2 cellular contexts compared by ENCODE assay signal in genomic region chr1:17494114-17494729, GRCh38.
A peak's percentile ranks its signal among the peaks of the same experiment; 100 is the strongest.
TF ChIP-seq lines count a peak whose summit lies in the region.

No MANE protein-coding gene starts in this region.

TF ChIP-seq in GM23338, 12 proteins besides CTCF, POLR2A, EP300 and RAD21:
- TF ChIP-seq CREB1 (CRISPR knock-in tag; IDR thresholded peaks at IDR 0.05; ENCODE audit: low read depth) (peak; percentile 49), EZH2 (IDR thresholded peaks at IDR 0.05; ENCODE audit: low read depth, unreplicated experiment) (no peak), ZNF331 (CRISPR knock-in tag; IDR thresholded peaks at IDR 0.05; ENCODE audit: low read depth) (no peak), POLR2AphosphoS5 (IDR thresholded peaks at IDR 0.05; ENCODE audit: low read depth) (no peak)
- TF ChIP-seq, protein P1, sequence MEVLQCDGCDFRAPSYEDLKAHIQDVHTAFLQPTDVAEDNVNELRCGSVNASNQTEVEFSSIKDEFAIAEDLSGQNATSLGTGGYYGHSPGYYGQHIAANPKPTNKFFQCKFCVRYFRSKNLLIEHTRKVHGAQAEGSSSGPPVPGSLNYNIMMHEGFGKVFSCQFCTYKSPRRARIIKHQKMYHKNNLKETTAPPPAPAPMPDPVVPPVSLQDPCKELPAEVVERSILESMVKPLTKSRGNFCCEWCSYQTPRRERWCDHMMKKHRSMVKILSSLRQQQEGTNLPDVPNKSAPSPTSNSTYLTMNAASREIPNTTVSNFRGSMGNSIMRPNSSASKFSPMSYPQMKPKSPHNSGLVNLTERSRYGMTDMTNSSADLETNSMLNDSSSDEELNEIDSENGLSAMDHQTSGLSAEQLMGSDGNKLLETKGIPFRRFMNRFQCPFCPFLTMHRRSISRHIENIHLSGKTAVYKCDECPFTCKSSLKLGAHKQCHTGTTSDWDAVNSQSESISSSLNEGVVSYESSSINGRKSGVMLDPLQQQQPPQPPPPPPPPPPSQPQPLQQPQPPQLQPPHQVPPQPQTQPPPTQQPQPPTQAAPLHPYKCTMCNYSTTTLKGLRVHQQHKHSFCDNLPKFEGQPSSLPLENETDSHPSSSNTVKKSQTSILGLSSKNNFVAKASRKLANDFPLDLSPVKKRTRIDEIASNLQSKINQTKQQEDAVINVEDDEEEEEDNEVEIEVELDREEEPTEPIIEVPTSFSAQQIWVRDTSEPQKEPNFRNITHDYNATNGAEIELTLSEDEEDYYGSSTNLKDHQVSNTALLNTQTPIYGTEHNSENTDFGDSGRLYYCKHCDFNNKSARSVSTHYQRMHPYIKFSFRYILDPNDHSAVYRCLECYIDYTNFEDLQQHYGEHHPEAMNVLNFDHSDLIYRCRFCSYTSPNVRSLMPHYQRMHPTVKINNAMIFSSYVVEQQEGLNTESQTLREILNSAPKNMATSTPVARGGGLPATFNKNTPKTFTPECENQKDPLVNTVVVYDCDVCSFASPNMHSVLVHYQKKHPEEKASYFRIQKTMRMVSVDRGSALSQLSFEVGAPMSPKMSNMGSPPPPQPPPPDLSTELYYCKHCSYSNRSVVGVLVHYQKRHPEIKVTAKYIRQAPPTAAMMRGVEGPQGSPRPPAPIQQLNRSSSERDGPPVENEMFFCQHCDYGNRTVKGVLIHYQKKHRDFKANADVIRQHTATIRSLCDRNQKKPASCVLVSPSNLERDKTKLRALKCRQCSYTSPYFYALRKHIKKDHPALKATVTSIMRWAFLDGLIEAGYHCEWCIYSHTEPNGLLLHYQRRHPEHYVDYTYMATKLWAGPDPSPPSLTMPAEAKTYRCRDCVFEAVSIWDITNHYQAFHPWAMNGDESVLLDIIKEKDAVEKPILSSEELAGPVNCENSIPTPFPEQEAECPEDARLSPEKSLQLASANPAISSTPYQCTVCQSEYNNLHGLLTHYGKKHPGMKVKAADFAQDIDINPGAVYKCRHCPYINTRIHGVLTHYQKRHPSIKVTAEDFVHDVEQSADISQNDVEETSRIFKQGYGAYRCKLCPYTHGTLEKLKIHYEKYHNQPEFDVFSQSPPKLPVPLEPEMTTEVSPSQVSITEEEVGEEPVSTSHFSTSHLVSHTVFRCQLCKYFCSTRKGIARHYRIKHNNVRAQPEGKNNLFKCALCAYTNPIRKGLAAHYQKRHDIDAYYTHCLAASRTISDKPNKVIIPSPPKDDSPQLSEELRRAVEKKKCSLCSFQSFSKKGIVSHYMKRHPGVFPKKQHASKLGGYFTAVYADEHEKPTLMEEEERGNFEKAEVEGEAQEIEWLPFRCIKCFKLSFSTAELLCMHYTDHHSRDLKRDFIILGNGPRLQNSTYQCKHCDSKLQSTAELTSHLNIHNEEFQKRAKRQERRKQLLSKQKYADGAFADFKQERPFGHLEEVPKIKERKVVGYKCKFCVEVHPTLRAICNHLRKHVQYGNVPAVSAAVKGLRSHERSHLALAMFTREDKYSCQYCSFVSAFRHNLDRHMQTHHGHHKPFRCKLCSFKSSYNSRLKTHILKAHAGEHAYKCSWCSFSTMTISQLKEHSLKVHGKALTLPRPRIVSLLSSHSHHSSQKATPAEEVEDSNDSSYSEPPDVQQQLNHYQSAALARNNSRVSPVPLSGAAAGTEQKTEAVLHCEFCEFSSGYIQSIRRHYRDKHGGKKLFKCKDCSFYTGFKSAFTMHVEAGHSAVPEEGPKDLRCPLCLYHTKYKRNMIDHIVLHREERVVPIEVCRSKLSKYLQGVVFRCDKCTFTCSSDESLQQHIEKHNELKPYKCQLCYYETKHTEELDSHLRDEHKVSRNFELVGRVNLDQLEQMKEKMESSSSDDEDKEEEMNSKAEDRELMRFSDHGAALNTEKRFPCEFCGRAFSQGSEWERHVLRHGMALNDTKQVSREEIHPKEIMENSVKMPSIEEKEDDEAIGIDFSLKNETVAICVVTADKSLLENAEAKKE (CRISPR knock-in tag; IDR thresholded peaks at IDR 0.05), result peak; percentile 99

TF ChIP-seq in H1, 55 proteins besides CTCF, POLR2A, EP300 and RAD21 (continues in another document):
- TF ChIP-seq, protein P2, sequence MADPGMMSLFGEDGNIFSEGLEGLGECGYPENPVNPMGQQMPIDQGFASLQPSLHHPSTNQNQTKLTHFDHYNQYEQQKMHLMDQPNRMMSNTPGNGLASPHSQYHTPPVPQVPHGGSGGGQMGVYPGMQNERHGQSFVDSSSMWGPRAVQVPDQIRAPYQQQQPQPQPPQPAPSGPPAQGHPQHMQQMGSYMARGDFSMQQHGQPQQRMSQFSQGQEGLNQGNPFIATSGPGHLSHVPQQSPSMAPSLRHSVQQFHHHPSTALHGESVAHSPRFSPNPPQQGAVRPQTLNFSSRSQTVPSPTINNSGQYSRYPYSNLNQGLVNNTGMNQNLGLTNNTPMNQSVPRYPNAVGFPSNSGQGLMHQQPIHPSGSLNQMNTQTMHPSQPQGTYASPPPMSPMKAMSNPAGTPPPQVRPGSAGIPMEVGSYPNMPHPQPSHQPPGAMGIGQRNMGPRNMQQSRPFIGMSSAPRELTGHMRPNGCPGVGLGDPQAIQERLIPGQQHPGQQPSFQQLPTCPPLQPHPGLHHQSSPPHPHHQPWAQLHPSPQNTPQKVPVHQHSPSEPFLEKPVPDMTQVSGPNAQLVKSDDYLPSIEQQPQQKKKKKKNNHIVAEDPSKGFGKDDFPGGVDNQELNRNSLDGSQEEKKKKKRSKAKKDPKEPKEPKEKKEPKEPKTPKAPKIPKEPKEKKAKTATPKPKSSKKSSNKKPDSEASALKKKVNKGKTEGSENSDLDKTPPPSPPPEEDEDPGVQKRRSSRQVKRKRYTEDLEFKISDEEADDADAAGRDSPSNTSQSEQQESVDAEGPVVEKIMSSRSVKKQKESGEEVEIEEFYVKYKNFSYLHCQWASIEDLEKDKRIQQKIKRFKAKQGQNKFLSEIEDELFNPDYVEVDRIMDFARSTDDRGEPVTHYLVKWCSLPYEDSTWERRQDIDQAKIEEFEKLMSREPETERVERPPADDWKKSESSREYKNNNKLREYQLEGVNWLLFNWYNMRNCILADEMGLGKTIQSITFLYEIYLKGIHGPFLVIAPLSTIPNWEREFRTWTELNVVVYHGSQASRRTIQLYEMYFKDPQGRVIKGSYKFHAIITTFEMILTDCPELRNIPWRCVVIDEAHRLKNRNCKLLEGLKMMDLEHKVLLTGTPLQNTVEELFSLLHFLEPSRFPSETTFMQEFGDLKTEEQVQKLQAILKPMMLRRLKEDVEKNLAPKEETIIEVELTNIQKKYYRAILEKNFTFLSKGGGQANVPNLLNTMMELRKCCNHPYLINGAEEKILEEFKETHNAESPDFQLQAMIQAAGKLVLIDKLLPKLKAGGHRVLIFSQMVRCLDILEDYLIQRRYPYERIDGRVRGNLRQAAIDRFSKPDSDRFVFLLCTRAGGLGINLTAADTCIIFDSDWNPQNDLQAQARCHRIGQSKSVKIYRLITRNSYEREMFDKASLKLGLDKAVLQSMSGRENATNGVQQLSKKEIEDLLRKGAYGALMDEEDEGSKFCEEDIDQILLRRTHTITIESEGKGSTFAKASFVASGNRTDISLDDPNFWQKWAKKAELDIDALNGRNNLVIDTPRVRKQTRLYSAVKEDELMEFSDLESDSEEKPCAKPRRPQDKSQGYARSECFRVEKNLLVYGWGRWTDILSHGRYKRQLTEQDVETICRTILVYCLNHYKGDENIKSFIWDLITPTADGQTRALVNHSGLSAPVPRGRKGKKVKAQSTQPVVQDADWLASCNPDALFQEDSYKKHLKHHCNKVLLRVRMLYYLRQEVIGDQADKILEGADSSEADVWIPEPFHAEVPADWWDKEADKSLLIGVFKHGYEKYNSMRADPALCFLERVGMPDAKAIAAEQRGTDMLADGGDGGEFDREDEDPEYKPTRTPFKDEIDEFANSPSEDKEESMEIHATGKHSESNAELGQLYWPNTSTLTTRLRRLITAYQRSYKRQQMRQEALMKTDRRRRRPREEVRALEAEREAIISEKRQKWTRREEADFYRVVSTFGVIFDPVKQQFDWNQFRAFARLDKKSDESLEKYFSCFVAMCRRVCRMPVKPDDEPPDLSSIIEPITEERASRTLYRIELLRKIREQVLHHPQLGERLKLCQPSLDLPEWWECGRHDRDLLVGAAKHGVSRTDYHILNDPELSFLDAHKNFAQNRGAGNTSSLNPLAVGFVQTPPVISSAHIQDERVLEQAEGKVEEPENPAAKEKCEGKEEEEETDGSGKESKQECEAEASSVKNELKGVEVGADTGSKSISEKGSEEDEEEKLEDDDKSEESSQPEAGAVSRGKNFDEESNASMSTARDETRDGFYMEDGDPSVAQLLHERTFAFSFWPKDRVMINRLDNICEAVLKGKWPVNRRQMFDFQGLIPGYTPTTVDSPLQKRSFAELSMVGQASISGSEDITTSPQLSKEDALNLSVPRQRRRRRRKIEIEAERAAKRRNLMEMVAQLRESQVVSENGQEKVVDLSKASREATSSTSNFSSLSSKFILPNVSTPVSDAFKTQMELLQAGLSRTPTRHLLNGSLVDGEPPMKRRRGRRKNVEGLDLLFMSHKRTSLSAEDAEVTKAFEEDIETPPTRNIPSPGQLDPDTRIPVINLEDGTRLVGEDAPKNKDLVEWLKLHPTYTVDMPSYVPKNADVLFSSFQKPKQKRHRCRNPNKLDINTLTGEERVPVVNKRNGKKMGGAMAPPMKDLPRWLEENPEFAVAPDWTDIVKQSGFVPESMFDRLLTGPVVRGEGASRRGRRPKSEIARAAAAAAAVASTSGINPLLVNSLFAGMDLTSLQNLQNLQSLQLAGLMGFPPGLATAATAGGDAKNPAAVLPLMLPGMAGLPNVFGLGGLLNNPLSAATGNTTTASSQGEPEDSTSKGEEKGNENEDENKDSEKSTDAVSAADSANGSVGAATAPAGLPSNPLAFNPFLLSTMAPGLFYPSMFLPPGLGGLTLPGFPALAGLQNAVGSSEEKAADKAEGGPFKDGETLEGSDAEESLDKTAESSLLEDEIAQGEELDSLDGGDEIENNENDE (IDR thresholded peaks at IDR 0.05; ENCODE audit: insufficient replicate concordance, low read length), result no peak
- TF ChIP-seq CREB1 (IDR thresholded peaks at IDR 0.05), result no peak; the same call in 1 of the 2 replicates
- peak; percentile 75; the same call in 1 of the 2 replicates for TF ChIP-seq MAFK (IDR thresholded peaks at IDR 0.05; ENCODE audit: low read depth, low read length)
- no peak for TF ChIP-seq SIRT6 (IDR thresholded peaks at IDR 0.05; ENCODE audit: low read length)
- no peak for TF ChIP-seq SAP30 (IDR thresholded peaks at IDR 0.05; ENCODE audit: insufficient read depth, insufficient replicate concordance, low read length)
- TF ChIP-seq GTF2F1 (IDR thresholded peaks at IDR 0.05; ENCODE audit: borderline replicate concordance, low read depth, low read length), result no peak
- peak; percentile 74 for TF ChIP-seq CTBP2 (IDR thresholded peaks at IDR 0.05; ENCODE audit: borderline replicate concordance, insufficient read depth, insufficient read length, low read length)
- no peak for TF ChIP-seq POU5F1 (IDR thresholded peaks at IDR 0.05; ENCODE audit: low read depth, low read length)
- TF ChIP-seq CHD2 (IDR thresholded peaks at IDR 0.05; ENCODE audit: low read length), result no peak
- TF ChIP-seq NANOG (IDR thresholded peaks at IDR 0.05; ENCODE audit: insufficient read depth, low read depth, low read length, poor library complexity, severe bottlenecking), result no peak
- no peak for TF ChIP-seq ASH2L (IDR thresholded peaks at IDR 0.05; ENCODE audit: low read length)
- no peak for TF ChIP-seq BCL11A (IDR thresholded peaks at IDR 0.05; ENCODE audit: low read depth in 2 of 2, low read length in 2 of 2)
- peak; percentile 9; the same call in 1 of the 2 replicates for TF ChIP-seq TBP (IDR thresholded peaks at IDR 0.05; ENCODE audit: low read depth, low read length)
- peak; percentile 80 for TF ChIP-seq YY1 (IDR thresholded peaks at IDR 0.05; ENCODE audit: low read depth, low read length)
- TF ChIP-seq TEAD4 (IDR thresholded peaks at IDR 0.05; ENCODE audit: low read depth, low read length), result 0 out of 2 replicates have a peak, but pooled peaks have one; percentile 19
- no peak for TF ChIP-seq KDM5A (IDR thresholded peaks at IDR 0.05; ENCODE audit: low read length)
- TF ChIP-seq, protein P3, sequence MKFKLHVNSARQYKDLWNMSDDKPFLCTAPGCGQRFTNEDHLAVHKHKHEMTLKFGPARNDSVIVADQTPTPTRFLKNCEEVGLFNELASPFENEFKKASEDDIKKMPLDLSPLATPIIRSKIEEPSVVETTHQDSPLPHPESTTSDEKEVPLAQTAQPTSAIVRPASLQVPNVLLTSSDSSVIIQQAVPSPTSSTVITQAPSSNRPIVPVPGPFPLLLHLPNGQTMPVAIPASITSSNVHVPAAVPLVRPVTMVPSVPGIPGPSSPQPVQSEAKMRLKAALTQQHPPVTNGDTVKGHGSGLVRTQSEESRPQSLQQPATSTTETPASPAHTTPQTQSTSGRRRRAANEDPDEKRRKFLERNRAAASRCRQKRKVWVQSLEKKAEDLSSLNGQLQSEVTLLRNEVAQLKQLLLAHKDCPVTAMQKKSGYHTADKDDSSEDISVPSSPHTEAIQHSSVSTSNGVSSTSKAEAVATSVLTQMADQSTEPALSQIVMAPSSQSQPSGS (IDR thresholded peaks at IDR 0.05; ENCODE audit: low read length), result peak; percentile 68; the same call in 1 of the 2 replicates
- TF ChIP-seq TAF1 (IDR thresholded peaks at IDR 0.05; ENCODE audit: low read depth, low read length), result no peak
- peak; percentile 80 for TF ChIP-seq USF2 (IDR thresholded peaks at IDR 0.05; ENCODE audit: low read length)
- TF ChIP-seq KDM4A (IDR thresholded peaks at IDR 0.05; ENCODE audit: low read depth, low read length, severe bottlenecking), result no peak
- TF ChIP-seq CBX5 (IDR thresholded peaks at IDR 0.05; ENCODE audit: low read depth, low read length), result no peak
- TF ChIP-seq, protein P4, sequence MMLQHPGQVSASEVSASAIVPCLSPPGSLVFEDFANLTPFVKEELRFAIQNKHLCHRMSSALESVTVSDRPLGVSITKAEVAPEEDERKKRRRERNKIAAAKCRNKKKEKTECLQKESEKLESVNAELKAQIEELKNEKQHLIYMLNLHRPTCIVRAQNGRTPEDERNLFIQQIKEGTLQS (IDR thresholded peaks at IDR 0.05; ENCODE audit: insufficient read depth, low read depth, low read length), result peak; percentile 88
- no peak for TF ChIP-seq SRF (IDR thresholded peaks at IDR 0.05; ENCODE audit: low read depth, low read length)
- peak; percentile 74; the same call in 1 of the 2 replicates for TF ChIP-seq RXRA (IDR thresholded peaks at IDR 0.05; ENCODE audit: insufficient read depth, low read depth, low read length)
- no peak; the same call in 1 of the 2 replicates for TF ChIP-seq BRCA1 (IDR thresholded peaks at IDR 0.05; ENCODE audit: low read depth, low read length)
- no peak for TF ChIP-seq RBBP5 (IDR thresholded peaks at IDR 0.05; ENCODE audit: borderline replicate concordance, low read depth, low read length)
- TF ChIP-seq JUND (IDR thresholded peaks at IDR 0.05; ENCODE audit: low read length), result peak; percentile 100
- TF ChIP-seq, protein P5, sequence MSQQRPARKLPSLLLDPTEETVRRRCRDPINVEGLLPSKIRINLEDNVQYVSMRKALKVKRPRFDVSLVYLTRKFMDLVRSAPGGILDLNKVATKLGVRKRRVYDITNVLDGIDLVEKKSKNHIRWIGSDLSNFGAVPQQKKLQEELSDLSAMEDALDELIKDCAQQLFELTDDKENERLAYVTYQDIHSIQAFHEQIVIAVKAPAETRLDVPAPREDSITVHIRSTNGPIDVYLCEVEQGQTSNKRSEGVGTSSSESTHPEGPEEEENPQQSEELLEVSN (IDR thresholded peaks at IDR 0.05), result no peak
- TF ChIP-seq HDAC2 (IDR thresholded peaks at IDR 0.05; ENCODE audit: borderline replicate concordance in 1 of 2, low read depth in 2 of 2, low read length in 2 of 2), result peak in 1 of 2 experiments; percentile 37; a peak in 1 of 4 replicates
- TF ChIP-seq TAF7 (optimal IDR thresholded peaks at IDR 0.05; ENCODE audit: borderline replicate concordance, low read depth, low read length), result no peak
- peak; percentile 49; the same call in 1 of the 2 replicates for TF ChIP-seq TCF12 (IDR thresholded peaks at IDR 0.05; ENCODE audit: low read depth, low read length)
- TF ChIP-seq RFX5 (IDR thresholded peaks at IDR 0.05; ENCODE audit: borderline replicate concordance, low read depth, low read length), result no peak
